9 cellular contexts compared by ENCODE assay signal in the genomic region with DNA sequence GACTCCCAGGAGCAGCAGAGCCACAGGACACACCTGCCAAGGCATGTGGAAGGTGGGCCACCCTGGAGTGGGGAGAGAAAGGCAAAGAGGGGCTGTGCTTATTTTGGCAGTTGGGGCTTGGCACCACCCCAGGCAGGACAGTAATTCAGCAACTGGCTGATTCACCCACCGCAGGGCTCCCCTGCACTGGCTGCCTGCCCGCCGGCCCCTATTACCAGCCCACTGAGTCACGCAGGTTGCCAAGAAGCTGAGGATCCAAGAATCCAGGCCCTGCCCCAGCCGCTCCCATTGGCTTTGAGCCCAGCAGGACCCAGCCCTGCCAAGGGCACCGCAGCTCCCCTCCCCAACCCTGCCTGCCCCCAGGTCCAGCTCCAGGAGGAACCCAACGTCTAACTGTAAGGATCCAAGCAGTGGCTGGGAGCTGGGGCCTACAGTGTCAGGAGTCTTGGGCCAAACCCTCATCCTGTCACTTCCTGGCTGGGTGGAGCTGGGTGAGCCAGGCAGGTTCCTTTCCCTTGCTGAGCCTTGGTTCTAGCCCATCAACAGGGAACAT. TPM values are rescaled to one million over a fixed set of nuclear protein-coding genes. Genes with fewer than 3 reads are reported as not detected.
DNase-seq lines count a peak whose midpoint lies in the region; ATAC-seq and TF ChIP-seq lines count a peak whose summit lies in the region.
"Had no signal": no experiment of that assay in that cellular context is flagged by ENCODE, and none has a peak within 500 bp of the region (broad histone marks: within the 10 kb centered on the region; RNA-seq: fewer than 3 reads in every experiment).

No MANE protein-coding gene starts in this region.

- H3K27me3 Mint-ChIP-seq in GM23338 (ENCODE audit: insufficient read depth, low read depth, poor library complexity): peaks cover 8% of the 10 kb centered on the region
- H3K27me3 Mint-ChIP-seq: naive B cell had no signal

- peaks cover 14% of the 10 kb centered on the region for H3K4me1 Mint-ChIP-seq in GM23338

- H3K4me1 ChIP-seq in RWPE2 (ENCODE audit: insufficient read depth, poor library complexity, severe bottlenecking): peaks cover 29% of the 10 kb centered on the region
- peaks cover 7 to 29% of the 10 kb centered on the region in 2 donors for H3K4me1 ChIP-seq in ascending aorta
- H3K4me1 ChIP-seq in hepatocyte (ENCODE audit: insufficient read depth): peaks cover 39% of the 10 kb centered on the region
- no peaks in the 10 kb centered on the region for H3K4me1 ChIP-seq in GM23338 (ENCODE audit: insufficient read depth)

- peak; percentile 100 for DNase-seq in Daoy (ENCODE audit: low read depth)
- peak; percentile 98 for DNase-seq in RWPE2 (ENCODE audit: low spot score)
- peak in 1 of 2 donors; percentile 86 for DNase-seq in ascending aorta (ENCODE audit: low spot score in 2 of 2)
- no peak for DNase-seq in hepatocyte (ENCODE audit: low spot score)
- DNase-seq in stimulated activated CD4-positive, alpha-beta T cell treated with anti-CD3 and anti-CD28 coated beads, Interleukin-15, amount 100 ng/mL, for 24 hours: peak; percentile 78
- DNase-seq in AML-193 (lab: John Stamatoyannopoulos, UW): no peak
- no peak for DNase-seq in GM23338 (ENCODE audit: low spot score)
- DNase-seq: naive B cell had no signal

- H3K36me3 Mint-ChIP-seq in GM23338 (ENCODE audit: low read depth): no peaks in the 10 kb centered on the region; the same call in 2 of the 3 replicates
- H3K36me3 Mint-ChIP-seq: naive B cell had no signal

- no peaks in the 10 kb centered on the region for H3K36me3 ChIP-seq in RWPE2 (ENCODE audit: low read depth)
- H3K36me3 ChIP-seq in ascending aorta: no peaks in the 10 kb centered on the region
- no peaks in the 10 kb centered on the region for H3K36me3 ChIP-seq in hepatocyte (replicated peaks; ENCODE audit: insufficient read depth, low read depth)
- no peaks in the 10 kb centered on the region for H3K36me3 ChIP-seq in GM23338 (ENCODE audit: insufficient read depth)

- H3K9me3 ChIP-seq in RWPE2 (ENCODE audit: severe bottlenecking) (no peaks in the 10 kb centered on the region), ascending aorta (no peaks in the 10 kb centered on the region), hepatocyte (ENCODE audit: low read depth) (no peaks in the 10 kb centered on the region)

- H3K4me2 ChIP-seq in hepatocyte: no peak overlapping the region
- H3K4me2 ChIP-seq in GM23338: no peak overlapping the region

- H4K20me1 ChIP-seq in hepatocyte (ENCODE audit: insufficient read depth, poor library complexity, severe bottlenecking) (peaks cover 23% of the 10 kb centered on the region), GM23338 (replicated peaks; ENCODE audit: insufficient read depth) (peaks cover 8% of the 10 kb centered on the region)

- TF ChIP-seq CTCF in RWPE2 (IDR thresholded peaks at IDR 0.05; ENCODE audit: poor library complexity, severe bottlenecking) (no peak), ascending aorta (IDR thresholded peaks at IDR 0.05) (no peak), hepatocyte (IDR thresholded peaks at IDR 0.05; ENCODE audit: poor library complexity) (no peak), GM23338 (conservative IDR thresholded peaks at IDR 0.05; ENCODE audit: low read depth in 2 of 2) (no peak)

- H3K4me3 ChIP-seq in RWPE2 (ENCODE audit: severe bottlenecking): no peak overlapping the region
- no peak overlapping the region for H3K4me3 ChIP-seq in ascending aorta
- no peak overlapping the region for H3K4me3 ChIP-seq in hepatocyte
- no peak overlapping the region for H3K4me3 ChIP-seq in GM23338

- intact Hi-C loops in ascending aorta (cut with DNase I): no loop called here

- H3K9me3 Mint-ChIP-seq in GM23338: no peaks in the 10 kb centered on the region
- H3K9me3 Mint-ChIP-seq: naive B cell had no signal

- H3K27ac Mint-ChIP-seq in GM23338: no peak overlapping the region

- no peaks in the 10 kb centered on the region for H3K27me3 ChIP-seq in RWPE2 (ENCODE audit: insufficient read depth, poor library complexity, severe bottlenecking)
- no peaks in the 10 kb centered on the region for H3K27me3 ChIP-seq in ascending aorta
- H3K27me3 ChIP-seq in hepatocyte: no peaks in the 10 kb centered on the region
- H3K27me3 ChIP-seq in GM23338 (ENCODE audit: insufficient read depth): no peaks in the 10 kb centered on the region

- H3K4me3 Mint-ChIP-seq in GM23338: no peak overlapping the region
- H3K4me3 Mint-ChIP-seq: naive B cell had no signal

- ATAC-seq in RWPE2 (ENCODE audit: low read depth) (peak; percentile 83), HG02763 (IDR thresholded peaks at IDR 0.05; ENCODE audit: unreplicated experiment) (no peak), GM23338 (no peak)

- H2AFZ ChIP-seq in hepatocyte (no peak overlapping the region), GM23338 (no peak overlapping the region)

- H3K9me2 ChIP-seq in hepatocyte (replicated peaks; ENCODE audit: insufficient read depth): no peaks in the 10 kb centered on the region
- H3K9me2 ChIP-seq in GM23338 (ENCODE audit: insufficient read depth): no peaks in the 10 kb centered on the region

- WGBS in hepatocyte (ENCODE audit: low lambda C conversion rate, missing lambda C conversion rate): 59% methylated on average over 7 of the region's 7 CpGs

- peaks cover 79% of the 10 kb centered on the region for H3K79me2 ChIP-seq in hepatocyte
- H3K79me2 ChIP-seq in GM23338 (replicated peaks; ENCODE audit: insufficient read depth): no peaks in the 10 kb centered on the region

- no peaks in the 10 kb centered on the region for H3F3A ChIP-seq in GM23338 (replicated peaks; ENCODE audit: low read depth)

- H3K27ac ChIP-seq in RWPE2 (ENCODE audit: poor library complexity, severe bottlenecking): peak overlapping the region; percentile 66
- H3K27ac ChIP-seq in ascending aorta: peak overlapping the region; percentile 51 to 83
- H3K27ac ChIP-seq in hepatocyte: peak overlapping the region; percentile 95
- no peak overlapping the region for H3K27ac ChIP-seq in GM23338 (ENCODE audit: low read depth)

TF ChIP-seq in GM23338, 12 proteins besides CTCF, POLR2A, EP300 and RAD21:
- TF ChIP-seq POLR2AphosphoS5 (IDR thresholded peaks at IDR 0.05; ENCODE audit: low read depth): no peak

RNA-seq across cellular contexts. Expression of gene RALGDS, which starts 14.2 kb away (rescaled TPM):
- total RNA-seq in Daoy (2014; rRNA removed; shearing (Covaris generic)): 21.5 and 21.8 TPM in 2 replicates
- total RNA-seq in ascending aorta (53.9 TPM), hepatocyte (26.9 and 30.9 TPM in 2 replicates)
- polyA plus RNA-seq in hepatocyte (48.0 and 51.7 TPM in 2 replicates), GM23338 (2016; fragmentation: Nextera tagmentation; extraction: Ambion mirVana) (6.1 and 8.6 TPM in 2 replicates)
- 15.5 and 20.3 TPM in 2 replicates for total RNA-seq in GM23338 (2014; rRNA removed; shearing (Covaris generic))

RNA-seq across cellular contexts. Expression of gene GBGT1, which starts 28.4 kb away (rescaled TPM):
- 6.4 and 13.9 TPM in 2 replicates for total RNA-seq in Daoy (2014; rRNA removed; shearing (Covaris generic))
- total RNA-seq in ascending aorta (13.4 TPM), hepatocyte (10.1 and 15.5 TPM in 2 replicates)
- polyA plus RNA-seq in hepatocyte (4.0 and 5.8 TPM in 2 replicates), GM23338 (2016; fragmentation: Nextera tagmentation; extraction: Ambion mirVana) (3.7 and 4.9 TPM in 2 replicates)
- total RNA-seq in GM23338 (2014; rRNA removed; shearing (Covaris generic)): 15.7 and 22.4 TPM in 2 replicates

Comparison
In these comparisons a context has a peak if more than half of its experiments do, and no peak if none do; other contexts are left out.
1. DNase-seq: peak in Daoy (single experiment), RWPE2 (single experiment) and stimulated activated CD4-positive, alpha-beta T cell treated with anti-CD3 and anti-CD28 coated beads, Interleukin-15, amount 100 ng/mL, for 24 hours (single experiment); none in hepatocyte (single experiment), AML-193 (0 of 2) and GM23338 (single experiment).